ENCODE assay signal across 15 cellular contexts in the genomic region with DNA sequence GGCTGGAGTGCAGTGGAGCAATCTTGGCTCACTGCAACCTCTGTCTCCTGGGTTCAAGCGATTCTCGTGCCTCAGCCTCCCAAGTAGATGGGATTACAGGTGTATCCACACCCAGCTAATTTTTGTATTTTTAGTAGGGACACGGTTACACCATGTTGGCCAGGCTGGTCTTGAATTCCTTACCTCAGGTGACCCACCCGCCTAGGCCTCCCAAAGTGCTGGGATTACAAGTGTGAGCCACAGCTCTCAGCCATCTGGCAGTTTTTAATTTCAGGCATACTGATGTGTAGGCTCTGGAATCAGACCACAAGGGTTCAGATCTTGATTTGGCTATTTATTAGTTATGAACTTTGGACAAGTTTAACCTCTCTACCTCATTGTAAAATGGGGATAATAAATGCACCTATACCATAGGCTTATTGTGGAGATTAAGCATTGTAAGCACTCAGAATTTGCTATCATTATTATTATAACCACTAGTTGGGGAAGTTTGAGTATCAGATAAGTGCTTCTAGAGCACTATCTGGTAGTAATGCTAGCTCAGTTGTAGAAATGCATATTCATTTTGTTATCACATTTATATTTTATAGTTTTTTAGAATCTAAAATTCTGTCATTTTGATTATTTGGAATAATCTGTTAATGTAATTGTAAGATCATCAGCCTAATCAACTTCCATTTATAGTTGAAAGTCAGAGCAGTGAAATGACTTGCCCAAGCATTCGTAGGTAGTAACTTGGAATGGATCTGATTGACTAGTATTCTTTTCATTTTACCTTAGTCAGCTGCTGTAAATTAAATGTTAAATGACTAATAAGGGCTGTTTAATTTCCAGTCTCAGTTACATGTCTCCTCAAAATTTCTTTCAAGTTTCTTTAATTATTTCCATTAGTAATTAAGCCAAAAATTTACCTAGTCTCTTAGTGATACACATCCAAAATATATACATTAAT. TPM values are rescaled to one million over a fixed set of nuclear protein-coding genes. Genes with fewer than 3 reads are reported as not detected.
DNase-seq lines count a peak whose midpoint lies in the region; ATAC-seq and TF ChIP-seq lines count a peak whose summit lies in the region.
"Had no signal": no experiment of that assay in that cellular context is flagged by ENCODE, and none has a peak within 500 bp of the region (broad histone marks: within the 10 kb centered on the region; RNA-seq: fewer than 3 reads in every experiment).

No MANE protein-coding gene starts in this region.

- H3K4me1 Mint-ChIP-seq in CD4-positive, CD25-positive, alpha-beta regulatory T cell, result peaks cover 35 to 75% (median 52%) of the 10 kb centered on the region in 4 donors
- peaks cover 37% of the 10 kb centered on the region for H3K4me1 Mint-ChIP-seq in T-helper 17 cell

- ATAC-seq in CD4-positive, CD25-positive, alpha-beta regulatory T cell (ENCODE audit: low read depth in 2 of 2), result peak; percentile 38 to 51
- ATAC-seq in T-helper 17 cell (peak; percentile 39), mucosa of descending colon (peak; percentile 31)
- ATAC-seq: Panc1 had no signal

- no peaks in the 10 kb centered on the region for H3K9me3 ChIP-seq in CD4-positive, CD25-positive, alpha-beta regulatory T cell (ENCODE audit: control insufficient read depth in 2 of 2, low read length in 2 of 2)
- H3K9me3 ChIP-seq in T-helper 17 cell (ENCODE audit: control insufficient read depth, low read length, poor library complexity, severe bottlenecking), result no peaks in the 10 kb centered on the region
- H3K9me3 ChIP-seq in mucosa of descending colon, result no peaks in the 10 kb centered on the region

- no peaks in the 10 kb centered on the region for H3K27me3 Mint-ChIP-seq in CD4-positive, CD25-positive, alpha-beta regulatory T cell
- no peaks in the 10 kb centered on the region for H3K27me3 Mint-ChIP-seq in T-helper 17 cell
- H3K27me3 Mint-ChIP-seq: activated naive CD8-positive, alpha-beta T cell treated with anti-CD3 and anti-CD28 coated beads, Interleukin-2, amount 10 ng/mL, durations not matched to agents 7 days and 5 days had no signal

- H3K27ac Mint-ChIP-seq in CD4-positive, CD25-positive, alpha-beta regulatory T cell, result peak overlapping the region in 2 of 3 donors; percentile 40 to 54
- H3K27ac Mint-ChIP-seq in T-helper 17 cell, result peak overlapping the region; percentile 76
- H3K27ac Mint-ChIP-seq: activated naive CD8-positive, alpha-beta T cell treated with anti-CD3 and anti-CD28 coated beads, Interleukin-2, amount 10 ng/mL, durations not matched to agents 7 days and 5 days had no signal

- no peaks in the 10 kb centered on the region for H3K27me3 ChIP-seq in CD4-positive, CD25-positive, alpha-beta regulatory T cell (ENCODE audit: control insufficient read depth, insufficient read depth, low read length)

- peak overlapping the region; percentile 24 to 75 (median 67) for H3K4me3 Mint-ChIP-seq in CD4-positive, CD25-positive, alpha-beta regulatory T cell
- peak overlapping the region; percentile 9 for H3K4me3 Mint-ChIP-seq in T-helper 17 cell
- H3K4me3 Mint-ChIP-seq: activated naive CD8-positive, alpha-beta T cell treated with anti-CD3 and anti-CD28 coated beads, Interleukin-2, amount 10 ng/mL, durations not matched to agents 7 days and 5 days; T-helper 2 cell treated with Interferon-gamma antibody and Interleukin-4, amounts not matched to agents 5 μg/mL and 100 μg/mL, for 36 hours had no signal

- peak overlapping the region; percentile 50 for H3K27ac ChIP-seq in CD4-positive, CD25-positive, alpha-beta regulatory T cell (ENCODE audit: insufficient read depth, low read length, poor library complexity, severe bottlenecking)
- H3K27ac ChIP-seq: C4-2B had no signal

- H3K4me3 ChIP-seq in CD4-positive, CD25-positive, alpha-beta regulatory T cell (ENCODE audit: low read depth, low read length), result peak overlapping the region; percentile 56
- H3K4me3 ChIP-seq in mucosa of descending colon, result no peak overlapping the region

- no peak for TF ChIP-seq CTCF in mucosa of descending colon (IDR thresholded peaks at IDR 0.05)

- DNase-seq in CD4-positive, CD25-positive, alpha-beta regulatory T cell, result no peak
- peak; percentile 84 for DNase-seq in DMS 273 treated with DMSO at 0.1 percent for 48 hours (lab: John Stamatoyannopoulos, UW)
- no peak for DNase-seq in T-helper 17 cell
- DNase-seq in mucosa of descending colon, result no peak
- DNase-seq in NCI-H146 treated with DMSO at 0.1 percent for 48 hours (lab: John Stamatoyannopoulos, UW; ENCODE audit: unreplicated experiment), result no peak
- no peak for DNase-seq in hypothalamus (lab: John Stamatoyannopoulos, UW)
- DNase-seq in mesenteric fat pad (ENCODE audit: low spot score), result no peak
- DNase-seq: activated naive CD8-positive, alpha-beta T cell treated with anti-CD3 and anti-CD28 coated beads, Interleukin-2, amount 10 ng/mL, durations not matched to agents 7 days and 5 days; central memory CD4-positive, alpha-beta T cell; kidney; NCI-H510A; stimulated activated CD4-positive, alpha-beta T cell treated with anti-CD3 and anti-CD28 coated beads, Interleukin-2, amount 100 ng/mL, for 48 hours had no signal

- H3K4me1 ChIP-seq in CD4-positive, CD25-positive, alpha-beta regulatory T cell (ENCODE audit: control insufficient read depth, insufficient read depth, low read length, poor library complexity, severe bottlenecking), result peaks cover 84% of the 10 kb centered on the region
- peaks cover 46% of the 10 kb centered on the region for H3K4me1 ChIP-seq in mucosa of descending colon (ENCODE audit: low read depth)

- H3K9me3 Mint-ChIP-seq in CD4-positive, CD25-positive, alpha-beta regulatory T cell, result no peaks in the 10 kb centered on the region
- H3K9me3 Mint-ChIP-seq: activated naive CD8-positive, alpha-beta T cell treated with anti-CD3 and anti-CD28 coated beads, Interleukin-2, amount 10 ng/mL, durations not matched to agents 7 days and 5 days; T-helper 2 cell treated with Interferon-gamma antibody and Interleukin-4, amounts not matched to agents 5 μg/mL and 100 μg/mL, for 36 hours had no signal

- H3K36me3 ChIP-seq in CD4-positive, CD25-positive, alpha-beta regulatory T cell (ENCODE audit: control insufficient read depth, insufficient read depth, low read length), result peaks cover 16% of the 10 kb centered on the region
- peaks cover 4% of the 10 kb centered on the region for H3K36me3 ChIP-seq in mucosa of descending colon (ENCODE audit: low read depth)

- peaks cover 5% of the 10 kb centered on the region for H3K36me3 Mint-ChIP-seq in CD4-positive, CD25-positive, alpha-beta regulatory T cell
- H3K36me3 Mint-ChIP-seq in T-helper 17 cell (ENCODE audit: low read depth), result peaks cover 3% of the 10 kb centered on the region

- intact Hi-C loops in mucosa of descending colon (cut with DNase I, micrococcal nuclease), result no loop called here

RNA-seq across cellular contexts. Expression of a gene that starts 22.5 kb away (rescaled TPM):
- 360 TPM for total RNA-seq in CD4-positive, CD25-positive, alpha-beta regulatory T cell
- polyA plus RNA-seq in CD4-positive, CD25-positive, alpha-beta regulatory T cell, result 100 to 1,000 TPM; 146 to 197 (median 177) TPM
- total RNA-seq in T-helper 17 cell, result 100 to 1,000 TPM; 285 to 301 TPM
- 100 to 1,000 TPM; 115 to 135 (median 132) TPM for total RNA-seq in mucosa of descending colon
- total RNA-seq in mesenteric fat pad, result 72.4 TPM
